In the genomic region with DNA sequence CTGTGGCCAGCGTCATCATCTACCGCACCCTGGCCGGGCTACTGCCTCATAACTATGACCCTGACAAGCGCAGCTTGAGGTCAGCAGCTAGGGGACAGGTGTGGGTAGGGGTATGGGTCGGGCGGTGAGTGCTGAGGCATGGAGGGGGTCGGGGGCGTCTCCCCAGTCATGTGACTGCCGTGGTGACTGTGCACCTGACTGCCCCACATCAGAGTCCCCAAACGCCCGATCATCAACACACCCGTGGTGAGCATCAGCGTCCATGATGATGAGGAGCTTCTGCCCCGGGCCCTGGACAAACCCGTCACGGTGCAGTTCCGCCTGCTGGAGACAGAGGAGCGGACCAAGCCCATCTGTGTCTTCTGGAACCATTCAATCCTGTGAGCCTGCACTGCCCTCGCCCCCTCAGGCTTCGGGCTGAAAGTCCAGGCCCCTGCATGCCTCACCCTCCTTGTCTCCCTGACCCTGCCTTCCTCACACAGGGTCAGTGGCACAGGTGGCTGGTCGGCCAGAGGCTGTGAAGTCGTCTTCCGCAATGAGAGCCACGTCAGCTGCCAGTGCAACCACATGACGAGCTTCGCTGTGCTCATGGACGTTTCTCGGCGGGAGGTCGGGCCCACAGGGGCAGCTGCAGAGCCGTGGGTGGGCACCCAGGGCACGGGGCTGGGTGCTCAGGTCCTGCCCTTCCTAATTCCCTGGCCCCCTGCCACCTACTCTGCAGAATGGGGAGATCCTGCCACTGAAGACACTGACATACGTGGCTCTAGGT, we compare ENCODE assay signal across 18 cellular contexts. TPM values are rescaled to one million over a fixed set of nuclear protein-coding genes. Genes with fewer than 3 reads are reported as not detected.
DNase-seq lines count a peak whose midpoint lies in the region; ATAC-seq and TF ChIP-seq lines count a peak whose summit lies in the region.
"Had no signal": no experiment of that assay in that cellular context is flagged by ENCODE, and none has a peak within 500 bp of the region (broad histone marks: within the 10 kb centered on the region; RNA-seq: fewer than 3 reads in every experiment).

No MANE protein-coding gene starts in this region.

- H3K36me3 ChIP-seq in right atrium auricular region (peaks cover 4% of the 10 kb centered on the region), neuronal stem cell (replicated peaks in 1 of 2; ENCODE audit: control insufficient read depth in 2 of 2, insufficient read depth in 2 of 2, low read length in 2 of 2) (peaks cover 79 to 96% of the 10 kb centered on the region in 2 donors)

- H3K9ac ChIP-seq in neuronal stem cell (ENCODE audit: low read depth, low read length, poor library complexity) = peak overlapping the region; percentile 9
- H3K9ac ChIP-seq: GM23248 had no signal

- peaks cover 11% of the 10 kb centered on the region for H3K79me1 ChIP-seq in neuronal stem cell (ENCODE audit: low read depth, low read length)

- H2BK15ac ChIP-seq in neuronal stem cell (ENCODE audit: low read length) = no peak overlapping the region

- H4K8ac ChIP-seq in neuronal stem cell (ENCODE audit: low read depth, low read length) = no peak overlapping the region

- H2BK120ac ChIP-seq in neuronal stem cell (ENCODE audit: low read depth, low read length) = peak overlapping the region; percentile 61

- WGBS in neuronal stem cell (ENCODE audit: extremely low coverage in 2 of 2, insufficient read length in 2 of 2, insufficient replicate concordance in 1 of 2), 2 donors = no CpG with 5 or more reads among the region's 33 CpGs

- H3K27ac ChIP-seq in right atrium auricular region (no peak overlapping the region), cingulate gyrus (ENCODE audit: low read depth, low read length) (peak overlapping the region; percentile 82), neuronal stem cell (replicated peaks; ENCODE audit: low read length) (no peak overlapping the region)
- H3K27ac ChIP-seq: GM23248 had no signal

- H2AK5ac ChIP-seq in neuronal stem cell (ENCODE audit: low read depth, low read length) = no peak overlapping the region

- ATAC-seq in left ventricle myocardium superior (no peak), HG02571 (IDR thresholded peaks at IDR 0.05; ENCODE audit: unreplicated experiment) (no peak)

- H3K4me1 ChIP-seq in right atrium auricular region (no peaks in the 10 kb centered on the region), neuronal stem cell (ENCODE audit: control insufficient read depth in 2 of 2, insufficient read depth in 1 of 2, low read depth in 1 of 2, low read length in 2 of 2) (no peaks in the 10 kb centered on the region)

- no peak overlapping the region for H3K4me3 ChIP-seq in right atrium auricular region
- no peak overlapping the region for H3K4me3 ChIP-seq in neuronal stem cell (ENCODE audit: low read length in 2 of 2)
- H3K4me3 ChIP-seq: GM23248 had no signal

- H3K23ac ChIP-seq in neuronal stem cell (ENCODE audit: low read depth, low read length, poor library complexity) = no peak overlapping the region

- no peak overlapping the region for H4K91ac ChIP-seq in neuronal stem cell (ENCODE audit: low read depth, low read length, poor library complexity)

- no peak overlapping the region for H2BK12ac ChIP-seq in neuronal stem cell (ENCODE audit: low read length)

- H3K4me2 ChIP-seq in neuronal stem cell (ENCODE audit: insufficient read depth, low read length, poor library complexity, severe bottlenecking) = no peak overlapping the region

- TF ChIP-seq CTCF in right atrium auricular region (IDR thresholded peaks at IDR 0.05) = no peak

- no peak overlapping the region for H3K14ac ChIP-seq in neuronal stem cell (ENCODE audit: low read length)

- no peak overlapping the region for H2AFZ ChIP-seq in neuronal stem cell (ENCODE audit: low read length)
- H2AFZ ChIP-seq: GM23248 had no signal

- H2BK5ac ChIP-seq in neuronal stem cell (ENCODE audit: low read length) = no peak overlapping the region

- H3K27me3 ChIP-seq in right atrium auricular region (no peaks in the 10 kb centered on the region), neuronal stem cell (ENCODE audit: control insufficient read depth in 3 of 3, insufficient read depth in 3 of 3, low read depth in 1 of 3, low read length in 3 of 3) (no peaks in the 10 kb centered on the region)

- H3K18ac ChIP-seq in neuronal stem cell (ENCODE audit: low read length) = no peak overlapping the region

- peak; percentile 20 for DNase-seq in left ventricle myocardium superior
- no peak for DNase-seq in right atrium auricular region (ENCODE audit: low spot score)
- DNase-seq in neuronal stem cell (ENCODE audit: low spot score) = no peak
- no peak for DNase-seq in putamen (ENCODE audit: low spot score)
- DNase-seq in NCI-H774 (lab: John Stamatoyannopoulos, UW) = no peak
- DNase-seq: CD4-positive, alpha-beta memory T cell; DMS153; GDM1; GM23248; HCEC 1CT; NCI-H1105 treated with DMSO at 0.1 percent for 48 hours; NCI-H1694; NK-92 treated with Interleukin-12 subunit alpha and Interleukin-12 subunit beta, amount 100 ng/mL, for 24 hours; SHP77 treated with DMSO at 0.1 percent for 48 hours had no signal

- H3K9me3 ChIP-seq in right atrium auricular region (no peaks in the 10 kb centered on the region), neuronal stem cell (replicated peaks in 1 of 2; ENCODE audit: control insufficient read depth in 2 of 2, insufficient read depth in 1 of 2, low read depth in 1 of 2, low read length in 2 of 2) (no peaks in the 10 kb centered on the region)

- intact Hi-C loops in left ventricle myocardium superior (cut with micrococcal nuclease) = no loop called here

- H3K4ac ChIP-seq in neuronal stem cell (ENCODE audit: low read length) = no peak overlapping the region

RNA-seq across cellular contexts. Expression of gene PSRC1, which starts 13.5 kb away (rescaled TPM):
- total RNA-seq in left ventricle myocardium superior (0.74 TPM), right atrium auricular region (1 to 10 TPM; 2.2 to 2.4 TPM)
- 118 TPM for polyA plus RNA-seq in neuronal stem cell (2013, experiment 1 of 2)
- polyA plus RNA-seq in neuronal stem cell (2013, experiment 2 of 2) = 115 TPM

RNA-seq across cellular contexts. Expression of gene CELSR2, which starts 20.1 kb away (rescaled TPM):
- total RNA-seq in left ventricle myocardium superior (9.8 TPM), right atrium auricular region (10 to 100 TPM; 20.2 to 23.7 TPM)
- polyA plus RNA-seq in neuronal stem cell (2013, experiment 1 of 2) = 40.0 TPM
- 41.0 TPM for polyA plus RNA-seq in neuronal stem cell (2013, experiment 2 of 2)

RNA-seq across cellular contexts. Expression of gene MYBPHL, which starts 37.4 kb away (rescaled TPM):
- 0.35 TPM for total RNA-seq in left ventricle myocardium superior
- 100 to 1,000 TPM in 1 of 2 donors, 10 to 100 TPM in 1; 62.2 to 381 TPM for total RNA-seq in right atrium auricular region
- polyA plus RNA-seq in neuronal stem cell (2013, experiment 1 of 2) = 0.13 TPM
- polyA plus RNA-seq in neuronal stem cell (2013, experiment 2 of 2) = 0.29 TPM
- total RNA-seq: CD4-positive, alpha-beta memory T cell; Daoy; GM23248; NCI-H460 had no signal
- polyA plus RNA-seq: CD4-positive, alpha-beta memory T cell; GM23248 had no signal

RNA-seq across cellular contexts. Expression of gene SARS1, which starts 55.7 kb away (rescaled TPM):
- total RNA-seq in left ventricle myocardium superior (99.8 TPM), right atrium auricular region (100 to 1,000 TPM; 108 to 130 TPM)
- 110 TPM for polyA plus RNA-seq in neuronal stem cell (2013, experiment 1 of 2)
- polyA plus RNA-seq in neuronal stem cell (2013, experiment 2 of 2) = 109 TPM

Comparison
In these comparisons a context has a peak if more than half of its experiments do, and no peak if none do; other contexts are left out.
1. RNA of gene MYBPHL, which starts 37.4 kb away (total RNA-seq): 62.2 to 381 TPM in right atrium auricular region; 0.35 TPM in left ventricle myocardium superior (single experiment); every median in the first group is over 10 times any median in the second.